In the genomic region with DNA sequence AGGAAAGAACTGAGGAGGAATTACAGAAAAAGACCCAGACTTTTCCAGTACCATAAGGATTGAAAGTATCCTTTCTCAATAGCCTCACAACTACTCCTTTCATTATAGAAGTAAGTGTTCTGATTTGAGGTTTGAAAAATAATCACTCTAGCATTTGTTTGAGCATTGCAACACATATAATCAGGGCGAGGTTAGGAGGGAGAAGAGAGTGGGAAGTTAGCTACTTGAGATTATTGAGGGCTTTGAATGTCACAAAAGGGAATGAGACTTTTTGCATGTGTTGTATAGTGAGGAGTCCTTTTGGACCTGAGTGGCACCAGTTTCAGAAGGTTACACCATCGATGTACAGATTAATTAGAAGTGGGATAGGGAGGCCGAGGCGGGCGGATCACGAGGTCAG, we compare ENCODE assay signal across 18 cellular contexts.
A peak's percentile ranks its signal among the peaks of the same experiment; 100 is the strongest.
DNase-seq lines count a peak whose midpoint lies in the region; ATAC-seq and TF ChIP-seq lines count a peak whose summit lies in the region.
"Had no signal": no experiment of that assay in that cellular context is flagged by ENCODE, and none has a peak within 500 bp of the region (broad histone marks: within the 10 kb centered on the region; RNA-seq: fewer than 3 reads in every experiment).

No MANE protein-coding gene starts in this region.

- no peaks in the 10 kb centered on the region for H3K27me3 ChIP-seq in brain microvascular endothelial cell (replicated peaks)
- no peaks in the 10 kb centered on the region for H3K27me3 ChIP-seq in lower lobe of right lung (ENCODE audit: low read depth)

- H3K4me1 ChIP-seq in lower lobe of right lung: peaks cover 5% of the 10 kb centered on the region

- peaks cover 68% of the 10 kb centered on the region for H3K4me1 Mint-ChIP-seq in HFFc6 (ENCODE audit: low read depth)
- H3K4me1 Mint-ChIP-seq: B cell had no signal

- H3K4me3 ChIP-seq in AG10803 (ENCODE audit: low read length) (no peak overlapping the region), brain microvascular endothelial cell (ENCODE audit: low read depth, low read length) (no peak overlapping the region), lower lobe of right lung (no peak overlapping the region)

- no peaks in the 10 kb centered on the region for H3K36me3 Mint-ChIP-seq in HFFc6 (ENCODE audit: low read depth)

- intact Hi-C loops in lower lobe of right lung (cut with DNase I): no loop called here

- H3K27ac ChIP-seq in brain microvascular endothelial cell (peak overlapping the region; percentile 77), lower lobe of right lung (no peak overlapping the region)

- ATAC-seq in lower lobe of right lung (peak; percentile 58 to 60), HG03342 (IDR thresholded peaks at IDR 0.05; ENCODE audit: unreplicated experiment) (no peak)
- ATAC-seq: PC-3 had no signal

- DNase-seq in AG10803 (ENCODE audit: low read depth) (peak; percentile 32), HFFc6 (no peak), brain microvascular endothelial cell (no peak), lower lobe of right lung (no peak), NCI-H1105 (lab: John Stamatoyannopoulos, UW) (no peak), middle frontal gyrus (ENCODE audit: extremely low spot score, low spot score) (no peak), DMS53 treated with DMSO at 0.1 percent for 48 hours (lab: John Stamatoyannopoulos, UW; ENCODE audit: unreplicated experiment) (no peak)
- DNase-seq: 8988T, COR-L47, KG1, MV-4-11, NCI-H1417, NCI-H187 treated with DMSO at 0.1 percent for 48 hours, NCI-H226, NCI-H524 treated with DMSO at 0.1 percent for 48 hours had no signal

- H3K27me3 Mint-ChIP-seq in HFFc6 (ENCODE audit: insufficient read depth): 0 out of 2 replicates have a peak, but pooled peaks cover 1% of the 10 kb centered on the region
- H3K27me3 Mint-ChIP-seq: B cell had no signal

- no peaks in the 10 kb centered on the region for H3K9me3 Mint-ChIP-seq in HFFc6

- no peaks in the 10 kb centered on the region for H3K9me3 ChIP-seq in lower lobe of right lung

- TF ChIP-seq CTCF in AG10803 (conservative IDR thresholded peaks at IDR 0.05; ENCODE audit: low read length) (no peak), HFFc6 (IDR thresholded peaks at IDR 0.05) (no peak), brain microvascular endothelial cell (IDR thresholded peaks at IDR 0.05; ENCODE audit: low read depth, low read length, missing control alignments) (no peak), lower lobe of right lung (IDR thresholded peaks at IDR 0.05) (no peak)

- peak overlapping the region; percentile 69 for H3K27ac Mint-ChIP-seq in HFFc6
- H3K27ac Mint-ChIP-seq: B cell had no signal

- in situ Hi-C loops in brain microvascular endothelial cell (cut with HindIII; ENCODE audit: low pct_ligation_motif_present, low sequenced_read_pairs): no loop called here

- peak overlapping the region; percentile 29; the same call in 1 of the 2 replicates for H3K4me3 Mint-ChIP-seq in HFFc6
- H3K4me3 Mint-ChIP-seq: B cell had no signal

- H3K36me3 ChIP-seq in brain microvascular endothelial cell (replicated peaks): no peaks in the 10 kb centered on the region
- H3K36me3 ChIP-seq in lower lobe of right lung: no peaks in the 10 kb centered on the region
